ENCODE assay signal across 14 cellular contexts in genomic region chr21:32456497-32456918, GRCh38. TPM values are rescaled to one million over a fixed set of nuclear protein-coding genes. Genes with fewer than 3 reads are reported as not detected.
DNase-seq lines count a peak whose midpoint lies in the region; ATAC-seq and TF ChIP-seq lines count a peak whose summit lies in the region.
"Had no signal": no experiment of that assay in that cellular context is flagged by ENCODE, and none has a peak within 500 bp of the region (broad histone marks: within the 10 kb centered on the region; RNA-seq: fewer than 3 reads in every experiment).

No MANE protein-coding gene starts in this region.

- POLR2A ChIA-PET in WTC11 (lab: Charles Lee) = no interaction called here

- H3K4me3 Mint-ChIP-seq in WTC11 = no peak overlapping the region
- H3K4me3 Mint-ChIP-seq: activated naive CD4-positive, alpha-beta T cell treated with anti-CD3 and anti-CD28 coated beads, Interleukin-2, amount 50 U/mL, for 24 hours; naive B cell had no signal

- TF ChIP-seq CTCF in AG10803 (conservative IDR thresholded peaks at IDR 0.05; ENCODE audit: low read length) = no peak
- TF ChIP-seq CTCF in WTC11 (IDR thresholded peaks at IDR 0.05) = no peak
- no peak for TF ChIP-seq CTCF in fibroblast of the aortic adventitia (IDR thresholded peaks at IDR 0.05; ENCODE audit: insufficient read depth, low read length)

- peak; percentile 48 for DNase-seq in AG10803 (ENCODE audit: low read depth)
- no peak for DNase-seq in WTC11 (ENCODE audit: low spot score)
- DNase-seq in fibroblast of the aortic adventitia (ENCODE audit: low read depth) = peak; percentile 80
- DNase-seq in pulmonary artery endothelial cell (ENCODE audit: low read depth, low spot score) = peak; percentile 36
- no peak for DNase-seq in NCI-H774 (lab: John Stamatoyannopoulos, UW)
- no peak for DNase-seq in activated CD4-positive, alpha-beta T cell treated with anti-CD3 and anti-CD28 coated beads, Interleukin-2, amount 50 U/mL, for 4 hours
- no peak for DNase-seq in NCI-H345 (lab: John Stamatoyannopoulos, UW)
- DNase-seq: activated CD4-positive, alpha-beta T cell treated with anti-CD3 and anti-CD28 coated beads, Interleukin-2, amount 50 U/mL, for 1 hour; naive B cell; NCI-H2107; SIG-M5; stimulated activated CD4-positive, alpha-beta T cell treated with anti-CD3 and anti-CD28 coated beads, Interleukin-2, amount 100 ng/mL, for 24 hours had no signal

- H3K27me3 Mint-ChIP-seq in WTC11 (ENCODE audit: low read depth) = no peaks in the 10 kb centered on the region; the same call in 1 of the 2 replicates
- H3K27me3 Mint-ChIP-seq: activated naive CD4-positive, alpha-beta T cell treated with anti-CD3 and anti-CD28 coated beads, Interleukin-2, amount 50 U/mL, for 24 hours had no signal

- H3K4me3 ChIP-seq in AG10803 (ENCODE audit: low read length) (no peak overlapping the region), fibroblast of the aortic adventitia (ENCODE audit: low read depth, low read length) (no peak overlapping the region)

- ATAC-seq in WTC11 (no peak), HG02870 (IDR thresholded peaks at IDR 0.05; ENCODE audit: unreplicated experiment) (no peak)

- CTCF ChIA-PET in WTC11 (lab: Charles Lee) = interaction anchor here (1.2 to 1.7 kb wide), 2 partner anchors 53 to 113 kb away, joined by 4 to 5 read pairs; no protein-coding TSS in a partner anchor

- peaks cover 6% of the 10 kb centered on the region; the same call in 1 of the 2 replicates for H3K9me3 Mint-ChIP-seq in WTC11
- H3K9me3 Mint-ChIP-seq: activated naive CD4-positive, alpha-beta T cell treated with anti-CD3 and anti-CD28 coated beads, Interleukin-2, amount 50 U/mL, for 24 hours; naive B cell had no signal

- peaks cover 8% of the 10 kb centered on the region for H3K4me1 Mint-ChIP-seq in WTC11
- H3K4me1 Mint-ChIP-seq: activated naive CD4-positive, alpha-beta T cell treated with anti-CD3 and anti-CD28 coated beads, Interleukin-2, amount 50 U/mL, for 24 hours; naive B cell had no signal

- H3K36me3 Mint-ChIP-seq in WTC11 = peaks cover 2% of the 10 kb centered on the region
- H3K36me3 Mint-ChIP-seq: naive B cell had no signal

- peak overlapping the region; percentile 60; the same call in 1 of the 2 replicates for H3K27ac Mint-ChIP-seq in WTC11
- H3K27ac Mint-ChIP-seq: activated naive CD4-positive, alpha-beta T cell treated with anti-CD3 and anti-CD28 coated beads, Interleukin-2, amount 50 U/mL, for 24 hours; naive B cell had no signal

TF ChIP-seq in WTC11, 78 proteins besides CTCF, POLR2A, EP300 and RAD21 (continues in another document):
- TF ChIP-seq USF2 (CRISPR knock-in tag; IDR thresholded peaks at IDR 0.05) (no peak), MAX (CRISPR knock-in tag; IDR thresholded peaks at IDR 0.05) (no peak), JUN (CRISPR knock-in tag; IDR thresholded peaks at IDR 0.05) (no peak), ZNF219 (CRISPR knock-in tag; IDR thresholded peaks at IDR 0.05; ENCODE audit: borderline replicate concordance) (no peak), ZNF423 (CRISPR knock-in tag; IDR thresholded peaks at IDR 0.05) (no peak), SOX15 (CRISPR knock-in tag; IDR thresholded peaks at IDR 0.05) (no peak), NR1H2 (CRISPR knock-in tag; IDR thresholded peaks at IDR 0.05) (no peak), ATF3 (CRISPR knock-in tag; conservative IDR thresholded peaks at IDR 0.05) (no peak), ZNF512 (CRISPR knock-in tag; IDR thresholded peaks at IDR 0.05; ENCODE audit: borderline replicate concordance) (no peak), ERG (CRISPR knock-in tag; IDR thresholded peaks at IDR 0.05) (no peak), ZMAT4 (CRISPR knock-in tag; IDR thresholded peaks at IDR 0.05) (no peak), OVOL2 (CRISPR knock-in tag; IDR thresholded peaks at IDR 0.05; ENCODE audit: borderline replicate concordance) (no peak), ARID4B (CRISPR knock-in tag; IDR thresholded peaks at IDR 0.05; ENCODE audit: borderline replicate concordance) (no peak)

RNA-seq across cellular contexts. Expression of gene EVA1C, which starts 44.0 kb away (rescaled TPM):
- total RNA-seq in WTC11 (2021) = 2.3 to 3.6 TPM (median 3.1 TPM) in 3 replicates
- total RNA-seq in fibroblast of the aortic adventitia (ENCODE audit: low replicate concordance) = 14.5 and 17.8 TPM in 2 replicates
- total RNA-seq in pulmonary artery endothelial cell = 23.6 and 36.3 TPM in 2 replicates

Comparison
In these comparisons a context has a peak if more than half of its experiments do, and no peak if none do; other contexts are left out.
1. DNase-seq: peak in AG10803 (single experiment), fibroblast of the aortic adventitia (single experiment) and pulmonary artery endothelial cell (single experiment); none in WTC11 (single experiment), NCI-H774 (single experiment), activated CD4-positive, alpha-beta T cell treated with anti-CD3 and anti-CD28 coated beads, Interleukin-2, amount 50 U/mL, for 4 hours (0 of 2) and NCI-H345 (single experiment).